Comparison of ENCODE assay signal across 2 cellular contexts in the genomic region with DNA sequence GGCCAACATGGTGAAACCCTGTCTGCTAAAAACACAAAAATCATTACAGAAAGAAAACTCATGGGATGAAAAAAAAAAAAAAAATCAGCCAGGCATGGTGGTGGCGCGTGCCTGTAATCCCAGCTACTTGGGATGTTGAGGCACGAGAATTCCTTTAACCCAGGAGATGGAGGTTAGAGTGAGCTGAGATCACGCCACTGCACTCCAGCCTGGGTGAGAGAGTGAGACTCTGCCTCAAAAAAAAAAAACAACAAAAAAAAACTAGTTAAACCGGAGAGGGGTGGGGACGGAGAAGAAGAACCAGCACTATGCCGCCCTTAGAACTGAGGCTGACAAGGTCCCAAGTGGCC.
TF ChIP-seq lines count a peak whose summit lies in the region.

No MANE protein-coding gene starts in this region.

TF ChIP-seq in SK-N-SH, 30 proteins besides CTCF, POLR2A, EP300 and RAD21:
- no peak for TF ChIP-seq GATA2 (CRISPR knock-in tag; IDR thresholded peaks at IDR 0.05)
- TF ChIP-seq POLR2AphosphoS5 (IDR thresholded peaks at IDR 0.05; ENCODE audit: low read depth, low read length), result no peak
- TF ChIP-seq SMC3 (IDR thresholded peaks at IDR 0.05; ENCODE audit: low read depth, low read length), result no peak
- no peak for TF ChIP-seq FOSL2 (IDR thresholded peaks at IDR 0.05; ENCODE audit: borderline replicate concordance, low read depth)
- TF ChIP-seq ELF1 (IDR thresholded peaks at IDR 0.05), result no peak
- no peak for TF ChIP-seq NFIC (IDR thresholded peaks at IDR 0.05; ENCODE audit: borderline replicate concordance)

TF ChIP-seq in SK-N-SH treated with all-trans-retinoic acid at 6 μM for 48 hours, 23 proteins besides CTCF, POLR2A, EP300 and RAD21:
- TF ChIP-seq, protein P1, sequence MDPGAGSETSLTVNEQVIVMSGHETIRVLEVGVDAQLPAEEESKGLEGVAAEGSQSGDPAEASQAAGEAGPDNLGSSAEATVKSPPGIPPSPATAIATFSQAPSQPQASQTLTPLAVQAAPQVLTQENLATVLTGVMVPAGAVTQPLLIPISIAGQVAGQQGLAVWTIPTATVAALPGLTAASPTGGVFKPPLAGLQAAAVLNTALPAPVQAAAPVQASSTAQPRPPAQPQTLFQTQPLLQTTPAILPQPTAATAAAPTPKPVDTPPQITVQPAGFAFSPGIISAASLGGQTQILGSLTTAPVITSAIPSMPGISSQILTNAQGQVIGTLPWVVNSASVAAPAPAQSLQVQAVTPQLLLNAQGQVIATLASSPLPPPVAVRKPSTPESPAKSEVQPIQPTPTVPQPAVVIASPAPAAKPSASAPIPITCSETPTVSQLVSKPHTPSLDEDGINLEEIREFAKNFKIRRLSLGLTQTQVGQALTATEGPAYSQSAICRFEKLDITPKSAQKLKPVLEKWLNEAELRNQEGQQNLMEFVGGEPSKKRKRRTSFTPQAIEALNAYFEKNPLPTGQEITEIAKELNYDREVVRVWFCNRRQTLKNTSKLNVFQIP (CRISPR knock-in tag; IDR thresholded peaks at IDR 0.05; ENCODE audit: borderline replicate concordance, low read depth), result no peak
- no peak for TF ChIP-seq ZFP30 (CRISPR knock-in tag; IDR thresholded peaks at IDR 0.05)
- TF ChIP-seq ZNF565 (CRISPR knock-in tag; conservative IDR thresholded peaks at IDR 0.05; ENCODE audit: low read depth), result no peak
- TF ChIP-seq, protein P2, sequence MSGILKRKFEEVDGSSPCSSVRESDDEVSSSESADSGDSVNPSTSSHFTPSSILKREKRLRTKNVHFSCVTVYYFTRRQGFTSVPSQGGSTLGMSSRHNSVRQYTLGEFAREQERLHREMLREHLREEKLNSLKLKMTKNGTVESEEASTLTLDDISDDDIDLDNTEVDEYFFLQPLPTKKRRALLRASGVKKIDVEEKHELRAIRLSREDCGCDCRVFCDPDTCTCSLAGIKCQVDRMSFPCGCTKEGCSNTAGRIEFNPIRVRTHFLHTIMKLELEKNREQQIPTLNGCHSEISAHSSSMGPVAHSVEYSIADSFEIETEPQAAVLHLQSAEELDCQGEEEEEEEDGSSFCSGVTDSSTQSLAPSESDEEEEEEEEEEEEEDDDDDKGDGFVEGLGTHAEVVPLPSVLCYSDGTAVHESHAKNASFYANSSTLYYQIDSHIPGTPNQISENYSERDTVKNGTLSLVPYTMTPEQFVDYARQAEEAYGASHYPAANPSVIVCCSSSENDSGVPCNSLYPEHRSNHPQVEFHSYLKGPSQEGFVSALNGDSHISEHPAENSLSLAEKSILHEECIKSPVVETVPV (CRISPR knock-in tag; IDR thresholded peaks at IDR 0.05), result no peak
- TF ChIP-seq CSDC2 (CRISPR knock-in tag; IDR thresholded peaks at IDR 0.05), result no peak
- no peak for TF ChIP-seq ESRRG (CRISPR knock-in tag; IDR thresholded peaks at IDR 0.05)
- TF ChIP-seq, protein P3, sequence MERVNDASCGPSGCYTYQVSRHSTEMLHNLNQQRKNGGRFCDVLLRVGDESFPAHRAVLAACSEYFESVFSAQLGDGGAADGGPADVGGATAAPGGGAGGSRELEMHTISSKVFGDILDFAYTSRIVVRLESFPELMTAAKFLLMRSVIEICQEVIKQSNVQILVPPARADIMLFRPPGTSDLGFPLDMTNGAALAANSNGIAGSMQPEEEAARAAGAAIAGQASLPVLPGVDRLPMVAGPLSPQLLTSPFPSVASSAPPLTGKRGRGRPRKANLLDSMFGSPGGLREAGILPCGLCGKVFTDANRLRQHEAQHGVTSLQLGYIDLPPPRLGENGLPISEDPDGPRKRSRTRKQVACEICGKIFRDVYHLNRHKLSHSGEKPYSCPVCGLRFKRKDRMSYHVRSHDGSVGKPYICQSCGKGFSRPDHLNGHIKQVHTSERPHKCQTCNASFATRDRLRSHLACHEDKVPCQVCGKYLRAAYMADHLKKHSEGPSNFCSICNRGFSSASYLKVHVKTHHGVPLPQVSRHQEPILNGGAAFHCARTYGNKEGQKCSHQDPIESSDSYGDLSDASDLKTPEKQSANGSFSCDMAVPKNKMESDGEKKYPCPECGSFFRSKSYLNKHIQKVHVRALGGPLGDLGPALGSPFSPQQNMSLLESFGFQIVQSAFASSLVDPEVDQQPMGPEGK (CRISPR knock-in tag; IDR thresholded peaks at IDR 0.05; ENCODE audit: borderline replicate concordance), result no peak
